ENCODE assay signal across 1 cellular context in genomic region chr14:52552063-52552988, GRCh38.
A peak's percentile ranks its signal among the peaks of the same experiment; 100 is the strongest.
TF ChIP-seq lines count a peak whose summit lies in the region.

GPR137C (plus strand) TSS chr14:52552836; CDS start chr14:52553148, 312 bp downstream.
TXNDC16 (minus strand) TSS chr14:52552505; CDS start chr14:52543557, 8,948 bp downstream.

TF ChIP-seq in HepG2, 621 proteins besides CTCF, POLR2A, EP300 and RAD21 (continued from another document and continues in another):
- TF ChIP-seq RBM39 (IDR thresholded peaks at IDR 0.05; ENCODE audit: low read depth, low read length, poor library complexity, severe bottlenecking) (peak; percentile 72), BCLAF1 (IDR thresholded peaks at IDR 0.05) (no peak), ZHX2 (IDR thresholded peaks at IDR 0.05; ENCODE audit: low read depth) (no peak), ZHX2 (CRISPR knock-in tag; IDR thresholded peaks at IDR 0.05; ENCODE audit: borderline replicate concordance) (no peak), ZNF207 (IDR thresholded peaks at IDR 0.05; ENCODE audit: borderline replicate concordance) (no peak), KDM4B (CRISPR knock-in tag; IDR thresholded peaks at IDR 0.05) (peak; percentile 38; the same call in 1 of the 2 replicates), MLX (CRISPR knock-in tag; IDR thresholded peaks at IDR 0.05) (no peak), IRF2 (CRISPR knock-in tag; IDR thresholded peaks at IDR 0.05) (peak; percentile 64; the same call in 1 of the 2 replicates), ATF2 (CRISPR knock-in tag; IDR thresholded peaks at IDR 0.05) (no peak), ARID4A (CRISPR knock-in tag; IDR thresholded peaks at IDR 0.05; ENCODE audit: borderline replicate concordance) (peak; percentile 95), ZBTB26 (CRISPR knock-in tag; IDR thresholded peaks at IDR 0.05; ENCODE audit: borderline replicate concordance) (no peak), GFI1 (CRISPR knock-in tag; IDR thresholded peaks at IDR 0.05; ENCODE audit: borderline replicate concordance) (peak; percentile 37; the same call in 1 of the 2 replicates), ZNF614 (CRISPR knock-in tag; IDR thresholded peaks at IDR 0.05; ENCODE audit: borderline replicate concordance) (no peak; the same call in 1 of the 2 replicates), ZNF513 (CRISPR knock-in tag; conservative IDR thresholded peaks at IDR 0.05) (no peak), XBP1 (CRISPR knock-in tag; IDR thresholded peaks at IDR 0.05) (no peak), YEATS4 (CRISPR knock-in tag; IDR thresholded peaks at IDR 0.05; ENCODE audit: borderline replicate concordance) (peak; percentile 39; the same call in 1 of the 2 replicates), MXD4 (CRISPR knock-in tag; IDR thresholded peaks at IDR 0.05) (no peak), RERE (CRISPR knock-in tag; IDR thresholded peaks at IDR 0.05; ENCODE audit: low read depth) (no peak), MED1 (CRISPR knock-in tag; IDR thresholded peaks at IDR 0.05) (no peak), PAX8 (CRISPR knock-in tag; IDR thresholded peaks at IDR 0.05; ENCODE audit: borderline replicate concordance) (no peak), FOXO4 (CRISPR knock-in tag; conservative IDR thresholded peaks at IDR 0.05) (no peak), NR2C2 (CRISPR knock-in tag; IDR thresholded peaks at IDR 0.05; ENCODE audit: borderline replicate concordance) (no peak), ARNTL (CRISPR knock-in tag; IDR thresholded peaks at IDR 0.05) (peak; percentile 55; the same call in 1 of the 2 replicates), AGO1 (IDR thresholded peaks at IDR 0.05; ENCODE audit: low read depth, low read length, poor library complexity, severe bottlenecking) (no peak), GPN1 (CRISPR knock-in tag; IDR thresholded peaks at IDR 0.05; ENCODE audit: borderline replicate concordance) (no peak)
